ENCODE assay signal across 8 cellular contexts in genomic region chr2:70123829-70124117, GRCh38. TPM values are rescaled to one million over a fixed set of nuclear protein-coding genes. Genes with fewer than 3 reads are reported as not detected.
A peak's percentile ranks its signal among the peaks of the same experiment; 100 is the strongest.
DNase-seq lines count a peak whose midpoint lies in the region; ATAC-seq and TF ChIP-seq lines count a peak whose summit lies in the region.

No MANE protein-coding gene starts in this region.

- H3K4me3 ChIP-seq in mesodermal cell (ENCODE audit: extremely low read depth, insufficient read depth, low read length, poor library complexity, severe bottlenecking) (peak overlapping the region; percentile 52), upper lobe of left lung (peak overlapping the region in 3 of 4 donors; percentile 47 to 55 (median 50))

- H3K36me3 ChIP-seq in mesodermal cell (ENCODE audit: control insufficient read depth, insufficient read depth, low read length): no peaks in the 10 kb centered on the region
- H3K36me3 ChIP-seq in upper lobe of left lung: no peaks in the 10 kb centered on the region

- H3K27ac ChIP-seq in mesodermal cell (ENCODE audit: low read depth, low read length, severe bottlenecking) (peak overlapping the region; percentile 98), upper lobe of left lung (peak overlapping the region; percentile 91 to 99 (median 98))

- DNase-seq in activated naive CD4-positive, alpha-beta T cell treated with anti-CD3 and anti-CD28 coated beads for 36 hours: no peak
- no peak for DNase-seq in activated naive CD4-positive, alpha-beta T cell (lab: John Stamatoyannopoulos, UW)
- DNase-seq in upper lobe of left lung (no peak), ecto neural progenitor cell (ENCODE audit: low spot score) (no peak), AG08396 (ENCODE audit: low spot score) (no peak)

- no peak for ATAC-seq in upper lobe of left lung (ENCODE audit: low FRiP score in 2 of 2)
- ATAC-seq in HG03280 (IDR thresholded peaks at IDR 0.05; ENCODE audit: unreplicated experiment): no peak

- peak overlapping the region; percentile 92 for H3K4me3 Mint-ChIP-seq in activated naive CD4-positive, alpha-beta T cell treated with anti-CD3 and anti-CD28 coated beads for 36 hours
- H3K4me3 Mint-ChIP-seq in brain: peak overlapping the region; percentile 88 to 96 (median 89)

- peak overlapping the region; percentile 100 for H3K27ac Mint-ChIP-seq in activated naive CD4-positive, alpha-beta T cell treated with anti-CD3 and anti-CD28 coated beads for 36 hours
- peak overlapping the region; percentile 99 to 100 (median 99) for H3K27ac Mint-ChIP-seq in brain

- peaks cover 64% of the 10 kb centered on the region for H3K4me1 Mint-ChIP-seq in activated naive CD4-positive, alpha-beta T cell treated with anti-CD3 and anti-CD28 coated beads for 36 hours (ENCODE audit: low read depth)
- H3K4me1 Mint-ChIP-seq in brain: peaks cover 80% of the 10 kb centered on the region

- H3K27me3 Mint-ChIP-seq in activated naive CD4-positive, alpha-beta T cell treated with anti-CD3 and anti-CD28 coated beads for 36 hours (ENCODE audit: low read depth): no peaks in the 10 kb centered on the region
- peaks cover 6% of the 10 kb centered on the region for H3K27me3 Mint-ChIP-seq in brain

- no peak for TF ChIP-seq CTCF in brain (conservative IDR thresholded peaks at IDR 0.05)
- no peak for TF ChIP-seq CTCF in upper lobe of left lung (IDR thresholded peaks at IDR 0.05)

- TF ChIP-seq EP300 in upper lobe of left lung (IDR thresholded peaks at IDR 0.05): no peak

- TF ChIP-seq POLR2A in upper lobe of left lung (IDR thresholded peaks at IDR 0.05): no peak

- CTCF ChIA-PET in activated naive CD4-positive, alpha-beta T cell treated with anti-CD3 and anti-CD28 coated beads for 36 hours (lab: Charles Lee): interaction anchor here (0.6 to 2.2 kb wide), 8 partner anchors 11 to 563 kb away, joined by 3 to 13 read pairs (median 5); no protein-coding TSS in a partner anchor

- no peaks in the 10 kb centered on the region for H3K9me3 Mint-ChIP-seq in activated naive CD4-positive, alpha-beta T cell treated with anti-CD3 and anti-CD28 coated beads for 36 hours
- peaks cover 0 to 2% (median 0%) of the 10 kb centered on the region in 5 experiments for H3K9me3 Mint-ChIP-seq in brain

- H3K4me1 ChIP-seq in mesodermal cell (ENCODE audit: control insufficient read depth, insufficient read depth, low read length, poor library complexity, severe bottlenecking): peaks cover 30% of the 10 kb centered on the region
- H3K4me1 ChIP-seq in upper lobe of left lung: peaks cover 19 to 36% (median 26%) of the 10 kb centered on the region in 4 donors

- intact Hi-C loops in activated naive CD4-positive, alpha-beta T cell treated with anti-CD3 and anti-CD28 coated beads for 36 hours (cut with micrococcal nuclease): loop anchor here (1.0 kb wide), 5 partner anchors 9 to 35 kb away; no protein-coding TSS in a partner anchor

- peaks cover 6% of the 10 kb centered on the region for H3K36me3 Mint-ChIP-seq in activated naive CD4-positive, alpha-beta T cell treated with anti-CD3 and anti-CD28 coated beads for 36 hours (ENCODE audit: low read depth)
- H3K36me3 Mint-ChIP-seq in brain: no peaks in the 10 kb centered on the region

- H3K27me3 ChIP-seq in upper lobe of left lung: no peaks in the 10 kb centered on the region

- WGBS in mesodermal cell (ENCODE audit: insufficient coverage in 2 of 2), 2 experiments: 31 to 34% methylated on average over 10 to 11 of the region's 11 CpGs
- 21 to 23% methylated on average over 11 of the region's 11 CpGs for WGBS in upper lobe of left lung, 2 donors

- H3K9me3 ChIP-seq in mesodermal cell (ENCODE audit: control insufficient read depth, low read length) (no peaks in the 10 kb centered on the region), upper lobe of left lung (no peaks in the 10 kb centered on the region)

RNA-seq across cellular contexts. Expression of gene PCBP1, which starts 36.5 kb away (rescaled TPM):
- total RNA-seq in activated naive CD4-positive, alpha-beta T cell treated with anti-CD3 and anti-CD28 coated beads for 36 hours: 100 to 1,000 TPM; 363 to 374 TPM
- polyA plus RNA-seq in brain (ENCODE audit: insufficient read depth, low read depth, low replicate concordance): 363 TPM
- 305 TPM for polyA plus RNA-seq in mesodermal cell (2013, experiment 1 of 2)
- 286 TPM for polyA plus RNA-seq in mesodermal cell (2013, experiment 2 of 2)
- total RNA-seq in upper lobe of left lung: 100 to 1,000 TPM; 126 to 384 (median 236) TPM
